Comparison of ENCODE assay signal across 1 cellular context in genomic region chr7:2494191-2495130, GRCh38.
TF ChIP-seq lines count a peak whose summit lies in the region.

No MANE protein-coding gene starts in this region.

TF ChIP-seq in H1, 55 proteins besides CTCF, POLR2A, EP300 and RAD21:
- TF ChIP-seq CHD7 (IDR thresholded peaks at IDR 0.05; ENCODE audit: insufficient replicate concordance, low read length) (no peak), TAF7 (optimal IDR thresholded peaks at IDR 0.05; ENCODE audit: borderline replicate concordance, low read depth, low read length) (no peak), TCF12 (IDR thresholded peaks at IDR 0.05; ENCODE audit: low read depth, low read length) (no peak), HDAC2 (IDR thresholded peaks at IDR 0.05; ENCODE audit: borderline replicate concordance in 1 of 2, low read depth in 2 of 2, low read length in 2 of 2) (no peak), BRCA1 (IDR thresholded peaks at IDR 0.05; ENCODE audit: low read depth, low read length) (no peak), GTF2F1 (IDR thresholded peaks at IDR 0.05; ENCODE audit: borderline replicate concordance, low read depth, low read length) (no peak), SRF (IDR thresholded peaks at IDR 0.05; ENCODE audit: low read depth, low read length) (no peak), JUN (IDR thresholded peaks at IDR 0.05; ENCODE audit: low read depth, low read length) (no peak), SP1 (IDR thresholded peaks at IDR 0.05; ENCODE audit: low read depth, low read length) (no peak), EZH2 (IDR thresholded peaks at IDR 0.05; ENCODE audit: low read depth, low read length, severe bottlenecking) (no peak), GABPA (IDR thresholded peaks at IDR 0.05; ENCODE audit: borderline replicate concordance, insufficient read depth, low read length) (no peak)
- TF ChIP-seq, protein P1, sequence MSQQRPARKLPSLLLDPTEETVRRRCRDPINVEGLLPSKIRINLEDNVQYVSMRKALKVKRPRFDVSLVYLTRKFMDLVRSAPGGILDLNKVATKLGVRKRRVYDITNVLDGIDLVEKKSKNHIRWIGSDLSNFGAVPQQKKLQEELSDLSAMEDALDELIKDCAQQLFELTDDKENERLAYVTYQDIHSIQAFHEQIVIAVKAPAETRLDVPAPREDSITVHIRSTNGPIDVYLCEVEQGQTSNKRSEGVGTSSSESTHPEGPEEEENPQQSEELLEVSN (IDR thresholded peaks at IDR 0.05) = no peak
